ENCODE assay signal across 21 cellular contexts in genomic region chr1:202007279-202007678, GRCh38. TPM values are rescaled to one million over a fixed set of nuclear protein-coding genes. Genes with fewer than 3 reads are reported as not detected.
A peak's percentile ranks its signal among the peaks of the same experiment; 100 is the strongest.
DNase-seq lines count a peak whose midpoint lies in the region; ATAC-seq and TF ChIP-seq lines count a peak whose summit lies in the region.
"Had no signal": no experiment of that assay in that cellular context is flagged by ENCODE, and none has a peak within 500 bp of the region (broad histone marks: within the 10 kb centered on the region; RNA-seq: fewer than 3 reads in every experiment).

No MANE protein-coding gene starts in this region.

- peak overlapping the region; percentile 46 for H3K4me3 ChIP-seq in GM23338
- no peak overlapping the region for H3K4me3 ChIP-seq in prostate gland
- no peak overlapping the region for H3K4me3 ChIP-seq in ascending aorta

- intact Hi-C loops in left colon (cut with DNase I, micrococcal nuclease) (loop anchor here in 1 of 2 donors (5.0 kb wide), 1 partner anchor 130 kb away; no protein-coding TSS in a partner anchor), prostate gland (cut with DNase I) (no loop called here), ascending aorta (cut with DNase I) (no loop called here)

- H3K4me1 Mint-ChIP-seq in GM23338, result peaks cover 54% of the 10 kb centered on the region

- WGBS in prostate gland, result 51% methylated on average over 8 of the region's 8 CpGs

- H3K27me3 ChIP-seq in GM23338 (ENCODE audit: insufficient read depth) (no peaks in the 10 kb centered on the region), prostate gland (replicated peaks; ENCODE audit: insufficient read depth) (no peaks in the 10 kb centered on the region), ascending aorta (no peaks in the 10 kb centered on the region)
- H3K27me3 ChIP-seq: neutrophil had no signal

- H3K36me3 ChIP-seq in GM23338 (ENCODE audit: insufficient read depth) (peaks cover 15% of the 10 kb centered on the region; the same call in 1 of the 2 replicates), prostate gland (peaks cover 6 to 9% of the 10 kb centered on the region in 2 donors), ascending aorta (peaks cover 38 to 44% of the 10 kb centered on the region in 2 donors)

- TF ChIP-seq CTCF in GM23338 (conservative IDR thresholded peaks at IDR 0.05; ENCODE audit: low read depth in 2 of 2) (no peak), VCaP (conservative IDR thresholded peaks at IDR 0.05) (no peak), prostate gland (IDR thresholded peaks at IDR 0.05) (no peak), ascending aorta (IDR thresholded peaks at IDR 0.05) (no peak)

- TF ChIP-seq POLR2A in prostate gland (IDR thresholded peaks at IDR 0.05), result no peak

- no peak overlapping the region for H2AFZ ChIP-seq in GM23338

- H3K4me3 Mint-ChIP-seq in GM23338, result 0 out of 3 replicates have a peak overlapping the region, but pooled peaks have one; percentile 35
- H3K4me3 Mint-ChIP-seq: activated naive CD8-positive, alpha-beta T cell; memory B cell; stimulated activated memory B cell treated with anti-CD40 and anti-IgM and Interleukin-4, amounts not matched to agents 10 μg/mL and 1 μg/mL and 100 μg/mL, for 72 hours had no signal

- H3K4me1 ChIP-seq in GM23338 (ENCODE audit: insufficient read depth) (peaks cover 51% of the 10 kb centered on the region), prostate gland (replicated peaks) (peaks cover 13% of the 10 kb centered on the region), ascending aorta (no peaks in the 10 kb centered on the region)

- no peaks in the 10 kb centered on the region for H3K9me3 ChIP-seq in prostate gland
- no peaks in the 10 kb centered on the region for H3K9me3 ChIP-seq in ascending aorta
- H3K9me3 ChIP-seq: neutrophil had no signal

- DNase-seq in GM23338 (ENCODE audit: low spot score) (no peak), left colon (peak; percentile 23 to 59), prostate gland (ENCODE audit: low spot score) (no peak), NCI-H1930 (lab: John Stamatoyannopoulos, UW) (no peak), ascending aorta (ENCODE audit: low spot score in 2 of 2) (no peak)
- DNase-seq: activated CD4-positive, alpha-beta T cell treated with anti-CD3 and anti-CD28 coated beads for 48 hours; activated T-cell treated with anti-CD3 and anti-CD28 coated beads for 4 hours; effector CD4-positive, alpha-beta T cell; GDM1; hypothalamus; KBM-7; NK-92 treated with Interleukin-12 subunit alpha and Interleukin-12 subunit beta, amount 100 ng/mL, for 24 hours; SIG-M5; T-helper 9 cell had no signal

- peaks cover 7% of the 10 kb centered on the region for H3K79me2 ChIP-seq in GM23338 (replicated peaks; ENCODE audit: insufficient read depth)

- peak overlapping the region; percentile 99 for H3K27ac ChIP-seq in GM23338 (ENCODE audit: low read depth)
- H3K27ac ChIP-seq in VCaP, result peak overlapping the region; percentile 93
- peak overlapping the region; percentile 70 to 91 for H3K27ac ChIP-seq in prostate gland
- no peak overlapping the region for H3K27ac ChIP-seq in ascending aorta
- H3K27ac ChIP-seq: neutrophil had no signal

- no peak for ATAC-seq in GM23338
- ATAC-seq in left colon, result no peak
- ATAC-seq in GM18861 (IDR thresholded peaks at IDR 0.05; ENCODE audit: unreplicated experiment), result no peak
- no peak for ATAC-seq in GM21447 (IDR thresholded peaks at IDR 0.05; ENCODE audit: unreplicated experiment)
- ATAC-seq: stimulated activated memory B cell treated with anti-CD40 and anti-IgM and Interleukin-4, amounts not matched to agents 10 μg/mL and 1 μg/mL and 100 μg/mL, for 72 hours had no signal

- H3F3A ChIP-seq in GM23338 (replicated peaks; ENCODE audit: low read depth), result peaks cover 15% of the 10 kb centered on the region

- no peaks in the 10 kb centered on the region for H4K20me1 ChIP-seq in GM23338 (replicated peaks; ENCODE audit: insufficient read depth)

- H3K27me3 Mint-ChIP-seq in GM23338 (ENCODE audit: insufficient read depth, low read depth, poor library complexity), result peaks cover 9% of the 10 kb centered on the region
- H3K27me3 Mint-ChIP-seq: activated naive CD8-positive, alpha-beta T cell; memory B cell; stimulated activated memory B cell treated with anti-CD40 and anti-IgM and Interleukin-4, amounts not matched to agents 10 μg/mL and 1 μg/mL and 100 μg/mL, for 72 hours had no signal

- H3K36me3 Mint-ChIP-seq in GM23338 (ENCODE audit: low read depth), result peaks cover 38% of the 10 kb centered on the region

- H3K27ac Mint-ChIP-seq in GM23338, result peak overlapping the region; percentile 93
- H3K27ac Mint-ChIP-seq: activated naive CD8-positive, alpha-beta T cell; memory B cell; stimulated activated memory B cell treated with anti-CD40 and anti-IgM and Interleukin-4, amounts not matched to agents 10 μg/mL and 1 μg/mL and 100 μg/mL, for 72 hours had no signal

- no peaks in the 10 kb centered on the region for H3K9me2 ChIP-seq in GM23338 (ENCODE audit: insufficient read depth)

- H3K9me3 Mint-ChIP-seq in GM23338, result no peaks in the 10 kb centered on the region
- H3K9me3 Mint-ChIP-seq: memory B cell; stimulated activated memory B cell treated with anti-CD40 and anti-IgM and Interleukin-4, amounts not matched to agents 10 μg/mL and 1 μg/mL and 100 μg/mL, for 72 hours had no signal

- H3K4me2 ChIP-seq in GM23338, result peak overlapping the region; percentile 75

TF ChIP-seq in GM23338, 12 proteins besides CTCF, POLR2A, EP300 and RAD21 (continues in another document):
- TF ChIP-seq REST (IDR thresholded peaks at IDR 0.05; ENCODE audit: unreplicated experiment) (no peak), POLR2AphosphoS5 (IDR thresholded peaks at IDR 0.05; ENCODE audit: low read depth) (no peak), EZH2 (IDR thresholded peaks at IDR 0.05; ENCODE audit: low read depth, unreplicated experiment) (no peak), ZNF114 (CRISPR knock-in tag; IDR thresholded peaks at IDR 0.05) (no peak), STAT1 (IDR thresholded peaks at IDR 0.05; ENCODE audit: unreplicated experiment) (no peak), ZNF331 (CRISPR knock-in tag; IDR thresholded peaks at IDR 0.05; ENCODE audit: low read depth) (no peak), NANOG (IDR thresholded peaks at IDR 0.05; ENCODE audit: borderline replicate concordance) (no peak)

RNA-seq across cellular contexts. Expression of gene ELF3, which starts 3.1 kb away (rescaled TPM):
- 13.0 and 19.5 TPM in 2 replicates for total RNA-seq in GM23338 (2014; rRNA removed; shearing (Covaris generic))
- 10.9 and 12.3 TPM in 2 replicates for polyA plus RNA-seq in GM23338 (2016; fragmentation: Nextera tagmentation; extraction: Ambion mirVana)
- total RNA-seq in left colon, result 1,000 to 10,000 TPM; 1,089 to 1,608 TPM
- total RNA-seq in prostate gland, result 100 to 1,000 TPM in 1 of 2 donors, 10 to 100 TPM in 1; 74.4 to 191 TPM
- 0.96 TPM for total RNA-seq in ascending aorta

RNA-seq across cellular contexts. Expression of gene RNPEP, which starts 24.8 kb away (rescaled TPM):
- total RNA-seq in GM23338 (2014; rRNA removed; shearing (Covaris generic)), result 61.6 and 80.3 TPM in 2 replicates
- 32.1 and 35.0 TPM in 2 replicates for polyA plus RNA-seq in GM23338 (2016; fragmentation: Nextera tagmentation; extraction: Ambion mirVana)
- total RNA-seq in left colon, result 100 to 1,000 TPM; 124 to 139 TPM
- total RNA-seq in prostate gland, result 100 to 1,000 TPM in 1 of 2 donors, 10 to 100 TPM in 1; 70.4 to 104 TPM
- 106 TPM for total RNA-seq in ascending aorta

RNA-seq across cellular contexts. Expression of gene TIMM17A, which starts 52.0 kb away (rescaled TPM):
- total RNA-seq in GM23338 (2014; rRNA removed; shearing (Covaris generic)), result 38.5 and 45.9 TPM in 2 replicates
- 53.4 and 60.0 TPM in 2 replicates for polyA plus RNA-seq in GM23338 (2016; fragmentation: Nextera tagmentation; extraction: Ambion mirVana)
- 10 to 100 TPM; 53.1 to 60.1 TPM for total RNA-seq in left colon
- 10 to 100 TPM; 22.0 to 29.3 TPM for total RNA-seq in prostate gland
- total RNA-seq in ascending aorta, result 7.9 TPM

Comparison
In these comparisons a context has a peak if more than half of its experiments do, and no peak if none do; other contexts are left out.
1. DNase-seq: peak in left colon (2 of 2); none in GM23338 (single experiment), prostate gland (single experiment), NCI-H1930 (0 of 2) and ascending aorta (0 of 2).
2. H3K27ac ChIP-seq: peak in GM23338 (single experiment), VCaP (single experiment) and prostate gland (2 of 2); none in ascending aorta (0 of 2).